ENCODE assay signal across 24 cellular contexts in genomic region chr18:23793985-23794867, GRCh38.
"Had no signal": no experiment of that assay in that cellular context is flagged by ENCODE, and none has a peak within 500 bp of the region (broad histone marks: within the 10 kb centered on the region; RNA-seq: fewer than 3 reads in every experiment).

No MANE protein-coding gene starts in this region.

- H3K36me3 Mint-ChIP-seq: activated naive CD8-positive, alpha-beta T cell treated with anti-CD3 and anti-CD28 coated beads, Interleukin-2, amount 10 ng/mL, durations not matched to agents 7 days and 5 days; natural killer cell treated with Interleukin-12 subunit alpha and Interleukin-12 subunit beta and Interleukin-15 and Interleukin-18, amount 100 ng/mL, for 72 hours; stimulated activated memory B cell treated with anti-CD40 and anti-IgM and Interleukin-4, amounts not matched to agents 10 μg/mL and 1 μg/mL and 100 μg/mL, for 72 hours had no signal

- H3K27ac Mint-ChIP-seq: activated CD4-positive, alpha-beta T cell treated with anti-CD3 and anti-CD28 coated beads, Interleukin-2, amount 10 ng/mL, durations not matched to agents 7 days and 5 days; activated naive CD8-positive, alpha-beta T cell treated with anti-CD3 and anti-CD28 coated beads, Interleukin-2, amount 10 ng/mL, durations not matched to agents 7 days and 5 days; activated T-cell treated with anti-CD3 and anti-CD28 coated beads, Interleukin-2, amount 50 U/mL, for 24 hours; activated T-helper 17 cell treated with anti-CD3 and anti-CD28 coated beads, Interleukin-2, amount 50 U/mL, for 72 hours; natural killer cell treated with Interleukin-12 subunit alpha and Interleukin-12 subunit beta and Interleukin-15 and Interleukin-18, amount 100 ng/mL, for 72 hours; stimulated activated memory B cell treated with anti-CD40 and anti-IgM and Interleukin-4, amounts not matched to agents 10 μg/mL and 1 μg/mL and 100 μg/mL, for 72 hours had no signal

- H3K4me3 ChIP-seq: breast epithelium, colonic mucosa, esophagus squamous epithelium, gastrocnemius medialis, smooth muscle cell, stomach, suprapubic skin, vagina had no signal

- H3K4me2 ChIP-seq: smooth muscle cell had no signal

- H3K4me1 Mint-ChIP-seq: activated CD4-positive, alpha-beta T cell treated with anti-CD3 and anti-CD28 coated beads, Interleukin-2, amount 10 ng/mL, durations not matched to agents 7 days and 5 days; activated T-helper 17 cell treated with anti-CD3 and anti-CD28 coated beads, Interleukin-2, amount 50 U/mL, for 72 hours; stimulated activated memory B cell treated with anti-CD40 and anti-IgM and Interleukin-4, amounts not matched to agents 10 μg/mL and 1 μg/mL and 100 μg/mL, for 72 hours had no signal

- H3K4me1 ChIP-seq: breast epithelium, colonic mucosa, esophagus squamous epithelium, stomach, suprapubic skin, vagina had no signal

- H3K27me3 ChIP-seq: breast epithelium, colonic mucosa, esophagus squamous epithelium, gastrocnemius medialis, stomach, suprapubic skin, vagina had no signal

- H3K36me3 ChIP-seq: breast epithelium, colonic mucosa, gastrocnemius medialis, vagina had no signal

- H3K4me3 Mint-ChIP-seq: activated CD4-positive, alpha-beta T cell treated with anti-CD3 and anti-CD28 coated beads, Interleukin-2, amount 10 ng/mL, durations not matched to agents 7 days and 5 days; activated naive CD8-positive, alpha-beta T cell treated with anti-CD3 and anti-CD28 coated beads, Interleukin-2, amount 10 ng/mL, durations not matched to agents 7 days and 5 days; activated T-cell treated with anti-CD3 and anti-CD28 coated beads, Interleukin-2, amount 50 U/mL, for 24 hours; activated T-helper 17 cell treated with anti-CD3 and anti-CD28 coated beads, Interleukin-2, amount 50 U/mL, for 72 hours; natural killer cell treated with Interleukin-12 subunit alpha and Interleukin-12 subunit beta and Interleukin-15 and Interleukin-18, amount 100 ng/mL, for 72 hours; stimulated activated memory B cell treated with anti-CD40 and anti-IgM and Interleukin-4, amounts not matched to agents 10 μg/mL and 1 μg/mL and 100 μg/mL, for 72 hours had no signal

- H3K27me3 Mint-ChIP-seq: activated T-cell treated with anti-CD3 and anti-CD28 coated beads, Interleukin-2, amount 50 U/mL, for 24 hours; activated T-helper 17 cell treated with anti-CD3 and anti-CD28 coated beads, Interleukin-2, amount 50 U/mL, for 72 hours had no signal

- ATAC-seq: activated CD4-positive, CD25-positive, alpha-beta regulatory T cell treated with anti-CD3 and anti-CD28 coated beads, Interleukin-2, amount 50 U/mL, for 24 hours; activated T-helper 17 cell treated with anti-CD3 and anti-CD28 coated beads, Interleukin-2, amount 50 U/mL, for 72 hours; gastrocnemius medialis; natural killer cell treated with Interleukin-12 subunit alpha and Interleukin-12 subunit beta and Interleukin-15 and Interleukin-18, amount 100 ng/mL, for 72 hours; sciatic nerve; stimulated activated memory B cell treated with anti-CD40 and anti-IgM and Interleukin-4, amounts not matched to agents 10 μg/mL and 1 μg/mL and 100 μg/mL, for 72 hours had no signal

- H3K9me3 ChIP-seq: breast epithelium, colonic mucosa, esophagus squamous epithelium, gastrocnemius medialis, stomach, suprapubic skin, vagina had no signal

- H3K9me3 Mint-ChIP-seq: activated CD4-positive, alpha-beta T cell treated with anti-CD3 and anti-CD28 coated beads, Interleukin-2, amount 10 ng/mL, durations not matched to agents 7 days and 5 days; activated T-cell treated with anti-CD3 and anti-CD28 coated beads, Interleukin-2, amount 50 U/mL, for 24 hours; activated T-helper 17 cell treated with anti-CD3 and anti-CD28 coated beads, Interleukin-2, amount 50 U/mL, for 72 hours; natural killer cell treated with Interleukin-12 subunit alpha and Interleukin-12 subunit beta and Interleukin-15 and Interleukin-18, amount 100 ng/mL, for 72 hours had no signal

- H3K27ac ChIP-seq: breast epithelium, colonic mucosa, esophagus squamous epithelium, gastrocnemius medialis, stomach, suprapubic skin, vagina, VCaP had no signal

- DNase-seq: activated CD4-positive, alpha-beta T cell treated with anti-CD3 and anti-CD28 coated beads, Interleukin-2, amount 10 ng/mL, durations not matched to agents 7 days and 5 days; activated naive CD4-positive, alpha-beta T cell treated with Interleukin-2 at 50 U/mL for 16 hours; activated naive CD8-positive, alpha-beta T cell treated with anti-CD3 and anti-CD28 coated beads, Interleukin-2, amount 10 ng/mL, durations not matched to agents 7 days and 5 days; activated T-cell treated with anti-CD3 and anti-CD28 coated beads, Interleukin-2, amount 50 U/mL, for 24 hours; amniotic stem cell; colonic mucosa; esophagus squamous epithelium; gastrocnemius medialis; left ventricle myocardium superior; mammary epithelial cell; midbrain; occipital lobe; stimulated activated CD4-positive, alpha-beta T cell treated with anti-CD3 and anti-CD28 coated beads, Interleukin-15, amount 100 ng/mL, for 24 hours; stomach had no signal
